ENCODE assay signal across 8 cellular contexts in the genomic region with DNA sequence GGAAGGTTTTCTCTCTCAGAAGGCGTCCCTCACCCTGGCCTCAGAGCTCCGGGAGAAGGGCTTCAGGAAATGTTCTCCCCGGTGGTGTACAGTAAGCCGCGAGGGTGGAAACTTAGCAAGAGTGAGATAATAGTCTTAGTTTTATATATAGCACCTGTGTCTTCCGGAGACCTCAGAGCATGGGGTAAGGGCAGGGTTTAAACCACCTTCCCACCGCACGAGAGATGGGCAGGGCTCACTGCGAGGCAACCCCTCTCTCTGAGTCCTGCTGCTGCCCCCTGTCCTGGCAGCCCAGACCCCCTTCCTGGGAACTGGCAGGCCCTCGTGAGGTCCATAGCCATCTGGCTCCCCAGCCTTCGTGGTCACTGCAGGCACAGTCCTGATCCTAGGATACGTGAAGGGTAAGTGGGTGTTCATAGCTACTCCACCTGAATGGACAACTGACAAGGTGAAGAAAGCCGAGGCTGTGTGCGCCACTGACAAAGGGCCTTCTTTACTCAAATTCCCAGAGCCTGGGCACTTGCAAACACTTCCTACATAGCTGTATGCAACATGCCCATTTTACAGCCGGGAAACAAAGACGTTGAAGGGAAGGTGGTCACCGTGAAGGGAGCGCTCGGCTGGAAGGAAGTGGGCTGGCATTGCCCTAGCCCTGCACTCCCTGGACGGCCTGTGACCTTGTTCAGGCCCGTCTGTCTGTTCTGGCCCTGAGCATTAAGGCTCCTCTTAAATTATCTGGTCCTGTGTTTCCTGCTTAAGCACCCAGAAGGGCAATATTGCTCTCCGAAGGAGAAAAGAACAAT. TPM values are rescaled to one million over a fixed set of nuclear protein-coding genes. Genes with fewer than 3 reads are reported as not detected.
DNase-seq lines count a peak whose midpoint lies in the region; ATAC-seq and TF ChIP-seq lines count a peak whose summit lies in the region.

No MANE protein-coding gene starts in this region.

- peaks cover 85% of the 10 kb centered on the region for H3K4me1 ChIP-seq in CD4-positive, CD25-positive, alpha-beta regulatory T cell (ENCODE audit: control insufficient read depth, insufficient read depth, low read length, poor library complexity, severe bottlenecking)
- H3K4me1 ChIP-seq in upper lobe of left lung: peaks cover 36 to 54% (median 48%) of the 10 kb centered on the region in 4 donors

- CTCF ChIA-PET in HEK293T (lab: Yijun Ruan, JAX): interaction anchor here (0.5 to 0.9 kb wide), 2 partner anchors 48 to 100 kb away, joined by 4 read pairs; no protein-coding TSS in a partner anchor
- CTCF ChIA-PET in MCF 10A (lab: Yijun Ruan, JAX): interaction anchor here (0.6 to 2.1 kb wide), 20 partner anchors 9 to 683 kb away, joined by 3 to 18 read pairs (median 4); a partner anchor contains a TSS

- 49 to 53% methylated on average over 19 to 21 of the region's 22 CpGs for WGBS in upper lobe of left lung, 2 donors

- ATAC-seq in CD4-positive, CD25-positive, alpha-beta regulatory T cell (ENCODE audit: low read depth in 2 of 2): peak; percentile 72 to 76
- peak; percentile 85 for ATAC-seq in GM19455 (IDR thresholded peaks at IDR 0.05; ENCODE audit: unreplicated experiment)
- peak; percentile 62 for ATAC-seq in HG03469 (IDR thresholded peaks at IDR 0.05; ENCODE audit: unreplicated experiment)
- ATAC-seq in upper lobe of left lung (ENCODE audit: low FRiP score in 2 of 2): no peak

- H3K27ac Mint-ChIP-seq in CD4-positive, CD25-positive, alpha-beta regulatory T cell: peak overlapping the region; percentile 94 to 99 (median 97)
- no peak overlapping the region for H3K27ac Mint-ChIP-seq in MCF 10A (ENCODE audit: low read depth, unreplicated experiment)

- H3K9me3 Mint-ChIP-seq in CD4-positive, CD25-positive, alpha-beta regulatory T cell: peaks cover 0 to 5% (median 0%) of the 10 kb centered on the region in 7 donors
- H3K9me3 Mint-ChIP-seq in MCF 10A (ENCODE audit: unreplicated experiment): peaks cover 8% of the 10 kb centered on the region

- DNase-seq in CD4-positive, CD25-positive, alpha-beta regulatory T cell: peak; percentile 32 to 80 (median 65)
- no peak for DNase-seq in upper lobe of left lung
- DNase-seq in HEK293T (ENCODE audit: extremely low spot score): no peak
- no peak for DNase-seq in MCF 10A (ENCODE audit: unreplicated experiment)
- DNase-seq in NCI-H2171 treated with DMSO at 0.1 percent for 48 hours (lab: John Stamatoyannopoulos, UW): no peak

- no peaks in the 10 kb centered on the region for H3K9me3 ChIP-seq in CD4-positive, CD25-positive, alpha-beta regulatory T cell (ENCODE audit: control insufficient read depth in 2 of 2, low read length in 2 of 2)
- no peaks in the 10 kb centered on the region for H3K9me3 ChIP-seq in upper lobe of left lung

- H3K27me3 ChIP-seq in CD4-positive, CD25-positive, alpha-beta regulatory T cell (ENCODE audit: control insufficient read depth, insufficient read depth, low read length): no peaks in the 10 kb centered on the region
- no peaks in the 10 kb centered on the region for H3K27me3 ChIP-seq in upper lobe of left lung

- peak overlapping the region; percentile 73 for H3K27ac ChIP-seq in CD4-positive, CD25-positive, alpha-beta regulatory T cell (ENCODE audit: insufficient read depth, low read length, poor library complexity, severe bottlenecking)
- peak overlapping the region; percentile 56 for H3K27ac ChIP-seq in angular gyrus (ENCODE audit: low read depth, low read length)
- H3K27ac ChIP-seq in upper lobe of left lung: peak overlapping the region in 3 of 4 donors; percentile 47 to 65 (median 60)

- peaks cover 17% of the 10 kb centered on the region for H3K36me3 ChIP-seq in CD4-positive, CD25-positive, alpha-beta regulatory T cell (ENCODE audit: control insufficient read depth, insufficient read depth, low read length)
- no peaks in the 10 kb centered on the region for H3K36me3 ChIP-seq in upper lobe of left lung

- TF ChIP-seq POLR2A in upper lobe of left lung (IDR thresholded peaks at IDR 0.05): no peak

- intact Hi-C loops in MCF 10A (cut with micrococcal nuclease): no loop called here

- peaks cover 33% of the 10 kb centered on the region for H3K36me3 Mint-ChIP-seq in CD4-positive, CD25-positive, alpha-beta regulatory T cell
- peaks cover 6% of the 10 kb centered on the region for H3K36me3 Mint-ChIP-seq in MCF 10A (ENCODE audit: insufficient read depth, unreplicated experiment)

- peak overlapping the region; percentile 76 for H3K4me3 ChIP-seq in CD4-positive, CD25-positive, alpha-beta regulatory T cell (ENCODE audit: low read depth, low read length)
- H3K4me3 ChIP-seq in upper lobe of left lung: no peak overlapping the region

- H3K4me3 Mint-ChIP-seq in CD4-positive, CD25-positive, alpha-beta regulatory T cell: peak overlapping the region; percentile 85 to 88 (median 86)
- no peak overlapping the region for H3K4me3 Mint-ChIP-seq in MCF 10A (ENCODE audit: unreplicated experiment)

- H3K27me3 Mint-ChIP-seq in CD4-positive, CD25-positive, alpha-beta regulatory T cell: peaks cover 7% of the 10 kb centered on the region
- H3K27me3 Mint-ChIP-seq in MCF 10A (ENCODE audit: insufficient read depth, unreplicated experiment): no peaks in the 10 kb centered on the region

- TF ChIP-seq CTCF in upper lobe of left lung (IDR thresholded peaks at IDR 0.05): no peak
- no peak for TF ChIP-seq CTCF in MCF 10A (IDR thresholded peaks at IDR 0.05; ENCODE audit: unreplicated experiment)

- POLR2A ChIA-PET in HEK293T (lab: Yijun Ruan, JAX) (no interaction called here), MCF 10A (lab: Yijun Ruan, JAX) (interaction anchor here (0.7 to 1.4 kb wide), 3 partner anchors 8 to 35 kb away, joined by 3 to 4 read pairs (median 3); no protein-coding TSS in a partner anchor)

- TF ChIP-seq EP300 in upper lobe of left lung (IDR thresholded peaks at IDR 0.05): no peak

- BruUV-seq in MCF 10A (replicated peaks; lab: Mats Ljungman, UMichigan): no TSS peak

- peaks cover 54 to 99% (median 82%) of the 10 kb centered on the region in 4 donors for H3K4me1 Mint-ChIP-seq in CD4-positive, CD25-positive, alpha-beta regulatory T cell
- peaks cover 29% of the 10 kb centered on the region for H3K4me1 Mint-ChIP-seq in MCF 10A (ENCODE audit: insufficient read depth, unreplicated experiment)

TF ChIP-seq in HEK293T, 16 proteins besides CTCF, POLR2A, EP300 and RAD21:
- TF ChIP-seq BHLHE40 (IDR thresholded peaks at IDR 0.05; ENCODE audit: borderline replicate concordance): no peak
- no peak for TF ChIP-seq FOXK2 (IDR thresholded peaks at IDR 0.05)
- no peak for TF ChIP-seq SUZ12 (IDR thresholded peaks at IDR 0.05)
- TF ChIP-seq ELF4 (IDR thresholded peaks at IDR 0.05): no peak
- TF ChIP-seq TARDBP (IDR thresholded peaks at IDR 0.05): no peak
- no peak for TF ChIP-seq ARNT (IDR thresholded peaks at IDR 0.05)
- TF ChIP-seq ZNF384 (IDR thresholded peaks at IDR 0.05): no peak
- no peak for TF ChIP-seq L3MBTL2 (conservative IDR thresholded peaks at IDR 0.05)
- TF ChIP-seq, protein P1, sequence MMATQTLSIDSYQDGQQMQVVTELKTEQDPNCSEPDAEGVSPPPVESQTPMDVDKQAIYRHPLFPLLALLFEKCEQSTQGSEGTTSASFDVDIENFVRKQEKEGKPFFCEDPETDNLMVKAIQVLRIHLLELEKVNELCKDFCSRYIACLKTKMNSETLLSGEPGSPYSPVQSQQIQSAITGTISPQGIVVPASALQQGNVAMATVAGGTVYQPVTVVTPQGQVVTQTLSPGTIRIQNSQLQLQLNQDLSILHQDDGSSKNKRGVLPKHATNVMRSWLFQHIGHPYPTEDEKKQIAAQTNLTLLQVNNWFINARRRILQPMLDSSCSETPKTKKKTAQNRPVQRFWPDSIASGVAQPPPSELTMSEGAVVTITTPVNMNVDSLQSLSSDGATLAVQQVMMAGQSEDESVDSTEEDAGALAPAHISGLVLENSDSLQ (IDR thresholded peaks at IDR 0.05): no peak
- no peak for TF ChIP-seq NFRKB (IDR thresholded peaks at IDR 0.05)
- no peak for TF ChIP-seq HDGF (IDR thresholded peaks at IDR 0.05; ENCODE audit: borderline replicate concordance)
- TF ChIP-seq FOXA1 (IDR thresholded peaks at IDR 0.05): no peak
- no peak for TF ChIP-seq CTBP1 (IDR thresholded peaks at IDR 0.05; ENCODE audit: borderline replicate concordance)
- TF ChIP-seq FOXM1 (IDR thresholded peaks at IDR 0.05; ENCODE audit: borderline replicate concordance): no peak
- TF ChIP-seq LEF1 (IDR thresholded peaks at IDR 0.05; ENCODE audit: borderline replicate concordance): no peak
- no peak for TF ChIP-seq SP1 (IDR thresholded peaks at IDR 0.05)

RNA-seq across cellular contexts. Expression of a gene that starts 26.9 kb away (rescaled TPM):
- 216 TPM for total RNA-seq in CD4-positive, CD25-positive, alpha-beta regulatory T cell
- polyA plus RNA-seq in CD4-positive, CD25-positive, alpha-beta regulatory T cell: 10 to 100 TPM; 38.5 to 60.2 (median 44.8) TPM
- total RNA-seq in upper lobe of left lung (10 to 100 TPM; 19.8 to 62.9 (median 45.8) TPM), MCF 10A (2022) (9.5 and 12.6 TPM in 2 replicates)

Comparison
In these comparisons a context has a peak if more than half of its experiments do, and no peak if none do; other contexts are left out.
1. ATAC-seq: peak in CD4-positive, CD25-positive, alpha-beta regulatory T cell (2 of 2), GM19455 (single experiment) and HG03469 (single experiment); none in upper lobe of left lung (0 of 2).
2. DNase-seq: peak in CD4-positive, CD25-positive, alpha-beta regulatory T cell (3 of 3); none in upper lobe of left lung (0 of 2), HEK293T (single experiment), MCF 10A (single experiment) and NCI-H2171 treated with DMSO at 0.1 percent for 48 hours (single experiment).
3. Peak in every context shown above with its lines, with median percentiles within 50 percentile points of each other: H3K27ac ChIP-seq.